Comparison of ENCODE assay signal across 10 cellular contexts in genomic region chr10:5546891-5547683, GRCh38. TPM values are rescaled to one million over a fixed set of nuclear protein-coding genes. Genes with fewer than 3 reads are reported as not detected.
DNase-seq lines count a peak whose midpoint lies in the region; ATAC-seq and TF ChIP-seq lines count a peak whose summit lies in the region.
"Had no signal": no experiment of that assay in that cellular context is flagged by ENCODE, and none has a peak within 500 bp of the region (broad histone marks: within the 10 kb centered on the region; RNA-seq: fewer than 3 reads in every experiment).

No MANE protein-coding gene starts in this region.

- H3K4me1 ChIP-seq in GM23248 (ENCODE audit: insufficient read depth) (peaks cover 27% of the 10 kb centered on the region), SJCRH30 (peaks cover 48% of the 10 kb centered on the region)

- H3K79me2 ChIP-seq in GM23248 (ENCODE audit: insufficient read depth): no peaks in the 10 kb centered on the region

- H3K36me3 ChIP-seq in GM23248 (ENCODE audit: low read depth) (no peaks in the 10 kb centered on the region), SJCRH30 (no peaks in the 10 kb centered on the region)

- H3K4me2 ChIP-seq in GM23248 (ENCODE audit: unreplicated experiment): peak overlapping the region; percentile 77
- H3K4me2 ChIP-seq: SK-N-SH had no signal

- 77 to 87% methylated on average over 7 of the region's 7 CpGs for WGBS in GM23248 (ENCODE audit: low coverage in 1 of 2, low lambda C conversion rate in 2 of 2, missing lambda C conversion rate in 2 of 2), 2 experiments

- peak overlapping the region; percentile 84 for H2AFZ ChIP-seq in GM23248

- in situ Hi-C loops in GM23248 (cut with MboI): no loop called here

- peak overlapping the region; percentile 61 for H3K27ac ChIP-seq in GM23248
- peak overlapping the region; percentile 70 for H3K27ac ChIP-seq in SJCRH30

- ATAC-seq in sciatic nerve (no peak), HG03196 (IDR thresholded peaks at IDR 0.05; ENCODE audit: unreplicated experiment) (no peak), GM19467 (IDR thresholded peaks at IDR 0.05; ENCODE audit: unreplicated experiment) (no peak)

- H3K9me3 ChIP-seq in GM23248 (ENCODE audit: low read depth) (no peaks in the 10 kb centered on the region), SJCRH30 (replicated peaks) (peaks cover 6% of the 10 kb centered on the region)

- peak overlapping the region; percentile 67 for H3K9ac ChIP-seq in GM23248
- H3K9ac ChIP-seq: SK-N-SH had no signal

- H4K20me1 ChIP-seq in GM23248 (ENCODE audit: insufficient read depth): no peaks in the 10 kb centered on the region

- DNase-seq in GM23248 (peak; percentile 53), SJCRH30 (no peak), fibroblast of pulmonary artery (ENCODE audit: low read depth) (peak; percentile 20), sciatic nerve (ENCODE audit: low spot score) (peak; percentile 52), NCI-H1694 (lab: John Stamatoyannopoulos, UW) (no peak), NCI-H187 (lab: John Stamatoyannopoulos, UW) (no peak)
- DNase-seq: SK-N-SH had no signal

- H3K9me2 ChIP-seq in GM23248 (ENCODE audit: insufficient read depth): no peaks in the 10 kb centered on the region
- H3K9me2 ChIP-seq: SK-N-SH had no signal

- peaks cover 30% of the 10 kb centered on the region for H3F3A ChIP-seq in GM23248 (ENCODE audit: insufficient read depth)

- no peak for TF ChIP-seq CTCF in fibroblast of pulmonary artery (IDR thresholded peaks at IDR 0.05; ENCODE audit: low read length, missing control alignments)

- H3K4me3 ChIP-seq in GM23248: peak overlapping the region; percentile 57
- H3K4me3 ChIP-seq in SJCRH30: peak overlapping the region; percentile 42
- no peak overlapping the region for H3K4me3 ChIP-seq in fibroblast of pulmonary artery (replicated peaks; ENCODE audit: low read depth, low read length)

- H3K27me3 ChIP-seq in GM23248 (replicated peaks; ENCODE audit: insufficient read depth): no peaks in the 10 kb centered on the region
- H3K27me3 ChIP-seq in SJCRH30: no peaks in the 10 kb centered on the region

- intact Hi-C loops in sciatic nerve (cut with DNase I): no loop called here

RNA-seq across cellular contexts. Expression of gene CALML3, which starts 22.3 kb away (rescaled TPM):
- not detected in 2 replicates for total RNA-seq in GM23248 (2014; rRNA removed; shearing (Covaris generic))
- not detected in 2 replicates for polyA plus RNA-seq in GM23248 (2016; fragmentation: Nextera tagmentation; extraction: Ambion mirVana)
- not detected in 2 replicates for total RNA-seq in SJCRH30 (2014; rRNA removed; shearing (Covaris generic))
- total RNA-seq in sciatic nerve: not detected
- total RNA-seq: mononuclear cell had no signal
- polyA plus RNA-seq: SK-N-SH had no signal

RNA-seq across cellular contexts. Expression of gene CALML5, which starts 47.7 kb away (rescaled TPM):
- total RNA-seq in GM23248 (2014; rRNA removed; shearing (Covaris generic)): not detected in 2 replicates
- polyA plus RNA-seq in GM23248 (2016; fragmentation: Nextera tagmentation; extraction: Ambion mirVana): not detected in 2 replicates
- not detected in 2 replicates for total RNA-seq in SJCRH30 (2014; rRNA removed; shearing (Covaris generic))
- not detected for total RNA-seq in sciatic nerve
- total RNA-seq: mononuclear cell had no signal
- polyA plus RNA-seq: SK-N-SH had no signal

Comparison
In these comparisons a context has a peak if more than half of its experiments do, and no peak if none do; other contexts are left out.
1. DNase-seq: peak in GM23248 (single experiment), fibroblast of pulmonary artery (single experiment) and sciatic nerve (single experiment); none in SJCRH30 (0 of 2), NCI-H1694 (single experiment) and NCI-H187 (0 of 2).